Comparison of ENCODE assay signal across 9 cellular contexts in the genomic region with DNA sequence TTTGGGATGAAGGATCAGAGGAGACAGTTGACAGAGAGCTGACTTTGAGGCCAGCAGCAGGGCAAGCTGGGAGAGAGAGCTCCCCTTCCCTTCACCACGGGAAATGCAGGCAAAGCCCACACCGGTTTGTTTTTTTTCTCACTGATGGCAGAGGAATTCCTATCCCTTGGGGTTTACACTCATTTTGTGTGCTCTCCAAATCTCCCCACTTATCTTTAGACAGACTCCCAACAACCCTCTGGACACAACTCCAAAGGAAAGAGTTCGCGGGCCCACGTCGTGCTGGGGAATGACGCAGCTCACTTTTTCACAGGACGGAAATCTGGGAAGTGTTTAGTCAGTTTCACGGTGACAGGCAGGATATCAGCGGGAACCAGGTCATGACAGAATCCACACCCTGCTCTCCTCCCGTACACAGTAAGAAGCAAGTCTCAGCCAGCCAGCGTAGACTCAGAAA.
DNase-seq lines count a peak whose midpoint lies in the region; ATAC-seq and TF ChIP-seq lines count a peak whose summit lies in the region.
"Had no signal": no experiment of that assay in that cellular context is flagged by ENCODE, and none has a peak within 500 bp of the region (broad histone marks: within the 10 kb centered on the region; RNA-seq: fewer than 3 reads in every experiment).

No MANE protein-coding gene starts in this region.

- no peaks in the 10 kb centered on the region for H3K36me3 ChIP-seq in esophagus squamous epithelium

- intact Hi-C loops in esophagus squamous epithelium (cut with DNase I): no loop called here

- peak overlapping the region; percentile 24 to 78 (median 64) for H3K27ac ChIP-seq in esophagus squamous epithelium

- H3K36me3 Mint-ChIP-seq in neural crest cell (ENCODE audit: low read depth): no peaks in the 10 kb centered on the region

- no peaks in the 10 kb centered on the region for H3K9me3 ChIP-seq in esophagus squamous epithelium

- no peaks in the 10 kb centered on the region for H3K9me3 Mint-ChIP-seq in neural crest cell
- H3K9me3 Mint-ChIP-seq: dendritic cell treated with granulocyte-macrophage colony-stimulating factor and Interleukin-4, amounts not matched to agents 40 ng/mL and 50 ng/mL, for 4 days had no signal

- no peaks in the 10 kb centered on the region for H3K27me3 ChIP-seq in esophagus squamous epithelium

- peak overlapping the region; percentile 79 for H3K27ac Mint-ChIP-seq in neural crest cell (ENCODE audit: unreplicated experiment)
- H3K27ac Mint-ChIP-seq: dendritic cell treated with granulocyte-macrophage colony-stimulating factor and Interleukin-4, amounts not matched to agents 40 ng/mL and 50 ng/mL, for 4 days had no signal

- peak; percentile 43 for DNase-seq in AG08396 (ENCODE audit: low spot score)
- DNase-seq in OCI-M1 (lab: John Stamatoyannopoulos, UW): peak; percentile 38
- DNase-seq in esophagus squamous epithelium (lab: John Stamatoyannopoulos, UW): no peak
- no peak for DNase-seq in neural crest cell (ENCODE audit: low read depth, low spot score)
- no peak for DNase-seq in HPDE6-E6E7 (ENCODE audit: extremely low spot score)
- DNase-seq in COR-L47 (lab: John Stamatoyannopoulos, UW): no peak

- peaks cover 0 to 24% (median 0%) of the 10 kb centered on the region in 3 donors for H3K4me1 ChIP-seq in esophagus squamous epithelium

- WGBS in esophagus squamous epithelium, 2 donors: 1 to 2% methylated on average over 10 to 12 of the region's 12 CpGs

- H3K27me3 Mint-ChIP-seq in neural crest cell (ENCODE audit: low read depth): no peaks in the 10 kb centered on the region

- H3K4me3 Mint-ChIP-seq in neural crest cell: peak overlapping the region; percentile 35
- H3K4me3 Mint-ChIP-seq: dendritic cell treated with granulocyte-macrophage colony-stimulating factor and Interleukin-4, amounts not matched to agents 40 ng/mL and 50 ng/mL, for 4 days had no signal

- no peak for TF ChIP-seq POLR2A in esophagus squamous epithelium (IDR thresholded peaks at IDR 0.05)

- TF ChIP-seq CTCF in esophagus squamous epithelium (IDR thresholded peaks at IDR 0.05): peak in 4 of 6 experiments; percentile 11 to 33 (median 17)
- peak; percentile 58 for TF ChIP-seq CTCF in neural crest cell (conservative IDR thresholded peaks at IDR 0.05)

- peak overlapping the region in 3 of 4 donors; percentile 26 to 54 (median 27) for H3K4me3 ChIP-seq in esophagus squamous epithelium

- peaks cover 23% of the 10 kb centered on the region for H3K4me1 Mint-ChIP-seq in neural crest cell

- ATAC-seq in HG02938 (IDR thresholded peaks at IDR 0.05; ENCODE audit: unreplicated experiment) (no peak), HG03025 (IDR thresholded peaks at IDR 0.05; ENCODE audit: low FRiP score, unreplicated experiment) (no peak)

Comparison
In these comparisons a context has a peak if more than half of its experiments do, and no peak if none do; other contexts are left out.
1. DNase-seq: peak in AG08396 (single experiment) and OCI-M1 (single experiment); none in esophagus squamous epithelium (single experiment), neural crest cell (single experiment), HPDE6-E6E7 (single experiment) and COR-L47 (single experiment).